In the genomic region with DNA sequence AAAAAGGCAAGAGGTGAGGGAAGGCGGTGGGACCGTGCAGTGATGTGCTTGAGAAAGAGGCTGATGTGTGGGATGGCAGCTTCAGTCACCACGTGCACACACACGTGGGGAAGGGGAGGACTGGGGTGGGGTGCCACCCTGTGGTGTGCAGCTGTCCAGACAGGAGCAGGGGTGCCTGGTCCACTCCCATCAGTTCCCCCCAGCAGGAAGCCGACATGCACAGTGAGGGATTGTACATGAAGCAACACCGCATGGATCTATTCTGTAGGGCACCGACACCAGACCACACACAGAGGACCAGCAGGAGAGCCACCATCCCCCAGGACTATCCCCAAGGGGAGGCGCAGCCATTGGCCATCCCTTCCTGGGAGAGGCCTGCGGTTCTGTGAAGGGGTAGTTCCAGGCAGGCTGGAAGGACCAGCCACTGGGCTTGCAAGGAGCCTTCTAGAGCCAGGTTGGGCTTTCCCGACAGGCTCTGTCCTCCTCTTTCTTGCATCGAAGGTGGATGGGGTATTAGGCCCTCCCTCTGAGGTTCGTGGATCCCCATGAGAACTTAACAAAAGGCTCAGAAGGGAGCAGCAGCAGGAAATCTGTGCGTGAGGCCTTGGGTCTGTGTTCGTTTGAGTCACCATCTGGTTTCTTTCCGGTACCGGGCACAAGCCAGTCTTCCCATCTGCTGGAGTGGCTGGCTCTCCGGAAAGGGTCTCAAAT, we compare ENCODE assay signal across 9 cellular contexts. TPM values are rescaled to one million over a fixed set of nuclear protein-coding genes. Genes with fewer than 3 reads are reported as not detected.
A peak's percentile ranks its signal among the peaks of the same experiment; 100 is the strongest.
DNase-seq lines count a peak whose midpoint lies in the region; ATAC-seq, FAIRE-seq and TF ChIP-seq lines count a peak whose summit lies in the region.
"Had no signal": no experiment of that assay in that cellular context is flagged by ENCODE, and none has a peak within 500 bp of the region (broad histone marks: within the 10 kb centered on the region; RNA-seq: fewer than 3 reads in every experiment).

No MANE protein-coding gene starts in this region.

- no peak overlapping the region for H3K27ac ChIP-seq in CD4-positive, alpha-beta memory T cell (ENCODE audit: low read depth, low read length)
- peak overlapping the region; percentile 34 for H3K27ac ChIP-seq in HUES48 (ENCODE audit: low read depth, low read length)

- POLR2A ChIA-PET in CD4-positive, alpha-beta memory T cell (lab: Charles Lee; ENCODE audit: partially characterized antibody), result interaction anchor here (1.0 to 1.7 kb wide), 7 partner anchors 7 to 222 kb away, joined by 3 to 26 read pairs (median 4); a partner anchor contains a TSS

- intact Hi-C loops in CD4-positive, alpha-beta memory T cell (cut with micrococcal nuclease), result loop anchor here (1.0 to 5.0 kb wide), 2 partner anchors 93 to 128 kb away; no protein-coding TSS in a partner anchor

- H3K36me3 ChIP-seq in CD4-positive, alpha-beta memory T cell (ENCODE audit: insufficient read depth, low read length), result no peaks in the 10 kb centered on the region
- H3K36me3 ChIP-seq in HUES48 (ENCODE audit: control insufficient read depth, insufficient read depth, low read length), result no peaks in the 10 kb centered on the region
- H3K36me3 ChIP-seq in bronchial epithelial cell (ENCODE audit: control insufficient read depth, insufficient read depth, low read length), result no peaks in the 10 kb centered on the region

- DNase-seq in CD4-positive, alpha-beta memory T cell, result no peak
- DNase-seq in bronchial epithelial cell (ENCODE audit: low read depth) (no peak), COLO668 (lab: John Stamatoyannopoulos, UW; ENCODE audit: unreplicated experiment) (no peak), amniotic stem cell (lab: John Stamatoyannopoulos, UW) (no peak), NCI-H2196 treated with DMSO at 0.1 percent for 48 hours (lab: John Stamatoyannopoulos, UW; ENCODE audit: unreplicated experiment) (no peak), HuH-7 (ENCODE audit: low spot score) (no peak)
- DNase-seq in natural killer cell treated with Interleukin-12 subunit alpha and Interleukin-12 subunit beta and Interleukin-15 and Interleukin-18, amount 100 ng/mL, for 72 hours (ENCODE audit: low spot score), result no peak

- no peak for ATAC-seq in natural killer cell treated with Interleukin-12 subunit alpha and Interleukin-12 subunit beta and Interleukin-15 and Interleukin-18, amount 100 ng/mL, for 72 hours

- no peaks in the 10 kb centered on the region for H3K36me3 Mint-ChIP-seq in CD4-positive, alpha-beta memory T cell
- H3K36me3 Mint-ChIP-seq in natural killer cell treated with Interleukin-12 subunit alpha and Interleukin-12 subunit beta and Interleukin-15 and Interleukin-18, amount 100 ng/mL, for 72 hours, result no peaks in the 10 kb centered on the region

- H3K27ac Mint-ChIP-seq in CD4-positive, alpha-beta memory T cell, result peak overlapping the region; percentile 69 to 90 (median 85)
- H3K27ac Mint-ChIP-seq in natural killer cell treated with Interleukin-12 subunit alpha and Interleukin-12 subunit beta and Interleukin-15 and Interleukin-18, amount 100 ng/mL, for 72 hours, result no peak overlapping the region
- H3K27ac Mint-ChIP-seq: activated CD4-positive, alpha-beta T cell treated with anti-CD3 and anti-CD28 coated beads, Interleukin-2, amount 10 ng/mL, durations not matched to agents 24 days and 14 days had no signal

- peaks cover 69% of the 10 kb centered on the region for H3K4me1 ChIP-seq in CD4-positive, alpha-beta memory T cell (ENCODE audit: insufficient read depth, low read length)
- peaks cover 33% of the 10 kb centered on the region for H3K4me1 ChIP-seq in HUES48 (ENCODE audit: control insufficient read depth, insufficient read depth, low read length)

- CTCF ChIA-PET in CD4-positive, alpha-beta memory T cell (lab: Charles Lee; ENCODE audit: partially characterized antibody), result interaction anchor here (0.9 to 8.2 kb wide), 23 partner anchors 10 to 223 kb away, joined by 3 to 132 read pairs (median 5); a partner anchor contains a TSS

- no peak overlapping the region for H3K4me3 ChIP-seq in CD4-positive, alpha-beta memory T cell (ENCODE audit: low read length in 2 of 2)
- H3K4me3 ChIP-seq in HUES48 (ENCODE audit: low read depth, low read length), result no peak overlapping the region
- H3K4me3 ChIP-seq in bronchial epithelial cell (ENCODE audit: low read depth, low read length), result no peak overlapping the region

- H3K9me3 ChIP-seq in CD4-positive, alpha-beta memory T cell (ENCODE audit: control insufficient read depth in 1 of 2, low read length in 2 of 2), result no peaks in the 10 kb centered on the region
- no peaks in the 10 kb centered on the region for H3K9me3 ChIP-seq in HUES48 (ENCODE audit: control insufficient read depth, insufficient read depth, low read length)

- TF ChIP-seq CTCF in bronchial epithelial cell (IDR thresholded peaks at IDR 0.05; ENCODE audit: insufficient read depth, low read length, severe bottlenecking), result no peak

- H3K27me3 Mint-ChIP-seq in CD4-positive, alpha-beta memory T cell, result no peaks in the 10 kb centered on the region
- peaks cover 0 to 10% of the 10 kb centered on the region in 2 donors for H3K27me3 Mint-ChIP-seq in natural killer cell treated with Interleukin-12 subunit alpha and Interleukin-12 subunit beta and Interleukin-15 and Interleukin-18, amount 100 ng/mL, for 72 hours

- peak; percentile 7 for FAIRE-seq in bronchial epithelial cell (lab: Jason Lieb, UNC)

- H3K27me3 ChIP-seq in CD4-positive, alpha-beta memory T cell (ENCODE audit: insufficient read depth, low read length), result no peaks in the 10 kb centered on the region
- H3K27me3 ChIP-seq in HUES48 (ENCODE audit: control insufficient read depth, insufficient read depth, low read length) (peaks cover 6% of the 10 kb centered on the region; the same call in 1 of the 2 replicates), bronchial epithelial cell (ENCODE audit: control insufficient read depth, insufficient read depth, low read length) (peaks cover 3% of the 10 kb centered on the region)

- H3K9ac ChIP-seq in HUES48 (ENCODE audit: low read depth, low read length), result no peak overlapping the region

- no peaks in the 10 kb centered on the region for H3K9me3 Mint-ChIP-seq in CD4-positive, alpha-beta memory T cell
- H3K9me3 Mint-ChIP-seq in natural killer cell treated with Interleukin-12 subunit alpha and Interleukin-12 subunit beta and Interleukin-15 and Interleukin-18, amount 100 ng/mL, for 72 hours, result no peaks in the 10 kb centered on the region
- H3K9me3 Mint-ChIP-seq: activated CD4-positive, alpha-beta T cell treated with anti-CD3 and anti-CD28 coated beads, Interleukin-2, amount 10 ng/mL, durations not matched to agents 24 days and 14 days had no signal

- peaks cover 52 to 75% (median 63%) of the 10 kb centered on the region in 4 donors for H3K4me1 Mint-ChIP-seq in CD4-positive, alpha-beta memory T cell
- H3K4me1 Mint-ChIP-seq in natural killer cell treated with Interleukin-12 subunit alpha and Interleukin-12 subunit beta and Interleukin-15 and Interleukin-18, amount 100 ng/mL, for 72 hours (ENCODE audit: low read depth in 2 of 2), result peaks cover 41 to 48% of the 10 kb centered on the region in 2 donors

- H3K4me3 Mint-ChIP-seq in CD4-positive, alpha-beta memory T cell, result peak overlapping the region in 6 of 8 donors; percentile 46 to 81 (median 76)
- peak overlapping the region; percentile 50 for H3K4me3 Mint-ChIP-seq in natural killer cell treated with Interleukin-12 subunit alpha and Interleukin-12 subunit beta and Interleukin-15 and Interleukin-18, amount 100 ng/mL, for 72 hours

RNA-seq across cellular contexts. Expression of a gene that starts 59.7 kb away (rescaled TPM):
- 10 to 100 TPM; 53.3 to 56.5 TPM for total RNA-seq in CD4-positive, alpha-beta memory T cell
- polyA plus RNA-seq in CD4-positive, alpha-beta memory T cell, result 10 to 100 TPM; 10.8 to 62.6 TPM
- 32.4 and 35.8 TPM in 2 replicates for total RNA-seq in bronchial epithelial cell
- total RNA-seq in natural killer cell treated with Interleukin-12 subunit alpha and Interleukin-12 subunit beta and Interleukin-15 and Interleukin-18, amount 100 ng/mL, for 72 hours, result 10 to 100 TPM; 17.1 to 30.3 TPM

Comparison
In these comparisons a context has a peak if more than half of its experiments do, and no peak if none do; other contexts are left out.
1. H3K27ac Mint-ChIP-seq: peak in CD4-positive, alpha-beta memory T cell (7 of 7); none in natural killer cell treated with Interleukin-12 subunit alpha and Interleukin-12 subunit beta and Interleukin-15 and Interleukin-18, amount 100 ng/mL, for 72 hours (0 of 2).